8 cellular contexts compared by ENCODE assay signal in genomic region chr16:67893791-67894399, GRCh38. TPM values are rescaled to one million over a fixed set of nuclear protein-coding genes. Genes with fewer than 3 reads are reported as not detected.
DNase-seq lines count a peak whose midpoint lies in the region; ATAC-seq and TF ChIP-seq lines count a peak whose summit lies in the region.

No MANE protein-coding gene starts in this region.

- peak overlapping the region; percentile 64 to 90 for H3K4me3 ChIP-seq in CD4-positive, alpha-beta memory T cell (ENCODE audit: low read length in 2 of 2)
- peak overlapping the region; percentile 88 for H3K4me3 ChIP-seq in coronary artery

- no peaks in the 10 kb centered on the region for H3K27me3 ChIP-seq in CD4-positive, alpha-beta memory T cell (ENCODE audit: insufficient read depth, low read length)

- CTCF ChIA-PET in CD4-positive, alpha-beta memory T cell (lab: Charles Lee; ENCODE audit: partially characterized antibody) = interaction anchor here (3.8 kb wide), 1 partner anchor 11 kb away, joined by 24 read pairs; no protein-coding TSS in a partner anchor
- CTCF ChIA-PET in HEK293T (lab: Yijun Ruan, JAX) = no interaction called here

- POLR2A ChIA-PET in CD4-positive, alpha-beta memory T cell (lab: Charles Lee; ENCODE audit: partially characterized antibody) = interaction anchor here (1.5 to 3.4 kb wide), 3 partner anchors 35 to 60 kb away, joined by 5 to 28 read pairs (median 6); partner anchors contain the start of gene PSMB10
- POLR2A ChIA-PET in HEK293T (lab: Yijun Ruan, JAX) = interaction anchor here (0.9 to 1.4 kb wide), 4 partner anchors 12 to 48 kb away, joined by 3 to 5 read pairs (median 4); partner anchors contain the start of gene NUTF2

- DNase-seq in CD4-positive, alpha-beta memory T cell = peak in 1 of 5 donors; percentile 11
- no peak for DNase-seq in coronary artery (ENCODE audit: low spot score)
- DNase-seq in natural killer cell treated with Interleukin-12 subunit alpha and Interleukin-12 subunit beta and Interleukin-15 and Interleukin-18, amount 100 ng/mL, for 72 hours (ENCODE audit: low spot score) = no peak
- DNase-seq in NCI-H1417 (lab: John Stamatoyannopoulos, UW) = no peak
- DNase-seq in HEK293T (ENCODE audit: extremely low spot score) = no peak

- no peaks in the 10 kb centered on the region for H3K36me3 ChIP-seq in CD4-positive, alpha-beta memory T cell (ENCODE audit: insufficient read depth, low read length)

- no peaks in the 10 kb centered on the region for H3K9me3 Mint-ChIP-seq in CD4-positive, alpha-beta memory T cell
- no peaks in the 10 kb centered on the region for H3K9me3 Mint-ChIP-seq in IgD-negative memory B cell
- H3K9me3 Mint-ChIP-seq in natural killer cell treated with Interleukin-12 subunit alpha and Interleukin-12 subunit beta and Interleukin-15 and Interleukin-18, amount 100 ng/mL, for 72 hours = no peaks in the 10 kb centered on the region

- H3K27ac ChIP-seq in CD4-positive, alpha-beta memory T cell (ENCODE audit: low read depth, low read length) = peak overlapping the region; percentile 95
- H3K27ac ChIP-seq in coronary artery = peak overlapping the region; percentile 86 to 95

- intact Hi-C loops in CD4-positive, alpha-beta memory T cell (cut with micrococcal nuclease) = loop anchor here (1.0 kb wide), 5 partner anchors 41 to 129 kb away; partner anchors contain the start of genes DDX28, DUS2, NUTF2 and RANBP10

- H3K4me1 ChIP-seq in CD4-positive, alpha-beta memory T cell (ENCODE audit: insufficient read depth, low read length) = peaks cover 20% of the 10 kb centered on the region

- TF ChIP-seq CTCF in coronary artery (IDR thresholded peaks at IDR 0.05) = no peak

- H3K4me1 Mint-ChIP-seq in CD4-positive, alpha-beta memory T cell = peaks cover 12 to 49% (median 40%) of the 10 kb centered on the region in 4 donors
- peaks cover 11 to 31% (median 15%) of the 10 kb centered on the region in 3 donors for H3K4me1 Mint-ChIP-seq in IgD-negative memory B cell
- H3K4me1 Mint-ChIP-seq in natural killer cell treated with Interleukin-12 subunit alpha and Interleukin-12 subunit beta and Interleukin-15 and Interleukin-18, amount 100 ng/mL, for 72 hours (ENCODE audit: low read depth in 2 of 2) = peaks cover 18 to 20% of the 10 kb centered on the region in 2 donors

- H3K27me3 Mint-ChIP-seq in CD4-positive, alpha-beta memory T cell = no peaks in the 10 kb centered on the region
- H3K27me3 Mint-ChIP-seq in IgD-negative memory B cell = no peaks in the 10 kb centered on the region
- H3K27me3 Mint-ChIP-seq in natural killer cell treated with Interleukin-12 subunit alpha and Interleukin-12 subunit beta and Interleukin-15 and Interleukin-18, amount 100 ng/mL, for 72 hours = no peaks in the 10 kb centered on the region

- H3K27ac Mint-ChIP-seq in CD4-positive, alpha-beta memory T cell = peak overlapping the region; percentile 96 to 98 (median 97)
- H3K27ac Mint-ChIP-seq in IgD-negative memory B cell = peak overlapping the region; percentile 82 to 89 (median 88)
- H3K27ac Mint-ChIP-seq in natural killer cell treated with Interleukin-12 subunit alpha and Interleukin-12 subunit beta and Interleukin-15 and Interleukin-18, amount 100 ng/mL, for 72 hours = peak overlapping the region; percentile 92 to 95

- peaks cover 0 to 10% of the 10 kb centered on the region in 2 donors for H3K36me3 Mint-ChIP-seq in CD4-positive, alpha-beta memory T cell
- H3K36me3 Mint-ChIP-seq in IgD-negative memory B cell = no peaks in the 10 kb centered on the region
- no peaks in the 10 kb centered on the region for H3K36me3 Mint-ChIP-seq in natural killer cell treated with Interleukin-12 subunit alpha and Interleukin-12 subunit beta and Interleukin-15 and Interleukin-18, amount 100 ng/mL, for 72 hours

- no peak for ATAC-seq in natural killer cell treated with Interleukin-12 subunit alpha and Interleukin-12 subunit beta and Interleukin-15 and Interleukin-18, amount 100 ng/mL, for 72 hours
- ATAC-seq in HG02870 (IDR thresholded peaks at IDR 0.05; ENCODE audit: unreplicated experiment) (no peak), HG03039 (IDR thresholded peaks at IDR 0.05; ENCODE audit: unreplicated experiment) (no peak)

- H3K4me3 Mint-ChIP-seq in CD4-positive, alpha-beta memory T cell = peak overlapping the region; percentile 89 to 98 (median 96)
- H3K4me3 Mint-ChIP-seq in IgD-negative memory B cell = peak overlapping the region; percentile 92 to 98 (median 96)
- peak overlapping the region; percentile 97 for H3K4me3 Mint-ChIP-seq in natural killer cell treated with Interleukin-12 subunit alpha and Interleukin-12 subunit beta and Interleukin-15 and Interleukin-18, amount 100 ng/mL, for 72 hours

- H3K9me3 ChIP-seq in CD4-positive, alpha-beta memory T cell (ENCODE audit: control insufficient read depth in 1 of 2, low read length in 2 of 2) = no peaks in the 10 kb centered on the region

TF ChIP-seq in HEK293T, 16 proteins besides CTCF, POLR2A, EP300 and RAD21:
- TF ChIP-seq ZNF384 (IDR thresholded peaks at IDR 0.05) (no peak), LEF1 (IDR thresholded peaks at IDR 0.05; ENCODE audit: borderline replicate concordance) (no peak), CTBP1 (IDR thresholded peaks at IDR 0.05; ENCODE audit: borderline replicate concordance) (no peak), ELF4 (IDR thresholded peaks at IDR 0.05) (no peak), FOXK2 (IDR thresholded peaks at IDR 0.05) (no peak), HDGF (IDR thresholded peaks at IDR 0.05; ENCODE audit: borderline replicate concordance) (no peak), SP1 (IDR thresholded peaks at IDR 0.05) (no peak), PKNOX1 (IDR thresholded peaks at IDR 0.05) (no peak), SUZ12 (IDR thresholded peaks at IDR 0.05) (no peak), BHLHE40 (IDR thresholded peaks at IDR 0.05; ENCODE audit: borderline replicate concordance) (no peak), TARDBP (IDR thresholded peaks at IDR 0.05) (no peak), NFRKB (IDR thresholded peaks at IDR 0.05) (no peak), FOXA1 (IDR thresholded peaks at IDR 0.05) (no peak), FOXM1 (IDR thresholded peaks at IDR 0.05; ENCODE audit: borderline replicate concordance) (no peak), L3MBTL2 (conservative IDR thresholded peaks at IDR 0.05) (no peak)

RNA-seq across cellular contexts. Expression of gene PSKH1, which starts 0.8 kb away (rescaled TPM):
- total RNA-seq in CD4-positive, alpha-beta memory T cell = 10 to 100 TPM; 22.3 to 25.1 TPM
- 10 to 100 TPM; 19.4 to 25.3 TPM for polyA plus RNA-seq in CD4-positive, alpha-beta memory T cell
- polyA plus RNA-seq in IgD-negative memory B cell = 22.4 TPM
- total RNA-seq in natural killer cell treated with Interleukin-12 subunit alpha and Interleukin-12 subunit beta and Interleukin-15 and Interleukin-18, amount 100 ng/mL, for 72 hours = 10 to 100 TPM; 15.4 to 20.1 TPM

RNA-seq across cellular contexts. Expression of gene NRN1L, which starts 9.2 kb away (rescaled TPM):
- 1 to 10 TPM; 5.9 to 7.0 TPM for total RNA-seq in CD4-positive, alpha-beta memory T cell
- polyA plus RNA-seq in CD4-positive, alpha-beta memory T cell = under 1 TPM; 0.81 to 0.96 TPM
- 0.95 TPM for polyA plus RNA-seq in IgD-negative memory B cell
- 1 to 10 TPM in 1 of 2 donors, not detected in 1; 1.2 TPM for total RNA-seq in natural killer cell treated with Interleukin-12 subunit alpha and Interleukin-12 subunit beta and Interleukin-15 and Interleukin-18, amount 100 ng/mL, for 72 hours

RNA-seq across cellular contexts. Expression of gene EDC4, which starts 21.0 kb away (rescaled TPM):
- 100 to 1,000 TPM; 141 to 144 TPM for total RNA-seq in CD4-positive, alpha-beta memory T cell
- 10 to 100 TPM; 18.5 to 37.3 TPM for polyA plus RNA-seq in CD4-positive, alpha-beta memory T cell
- 18.6 TPM for polyA plus RNA-seq in IgD-negative memory B cell
- 100 to 1,000 TPM; 100 to 151 TPM for total RNA-seq in natural killer cell treated with Interleukin-12 subunit alpha and Interleukin-12 subunit beta and Interleukin-15 and Interleukin-18, amount 100 ng/mL, for 72 hours

RNA-seq across cellular contexts. Expression of gene CTRL, which starts 37.8 kb away (rescaled TPM):
- total RNA-seq in CD4-positive, alpha-beta memory T cell = 1 to 10 TPM; 5.1 to 8.6 TPM
- 1 to 10 TPM in 1 of 2 donors, under 1 TPM in 1; 0.41 to 1.8 TPM for polyA plus RNA-seq in CD4-positive, alpha-beta memory T cell
- 2.1 TPM for polyA plus RNA-seq in IgD-negative memory B cell
- 10 to 100 TPM in 1 of 2 donors, 1 to 10 TPM in 1; 8.4 to 15.6 TPM for total RNA-seq in natural killer cell treated with Interleukin-12 subunit alpha and Interleukin-12 subunit beta and Interleukin-15 and Interleukin-18, amount 100 ng/mL, for 72 hours

RNA-seq across cellular contexts. Expression of gene PSMB10, which starts 42.8 kb away (rescaled TPM):
- 100 to 1,000 TPM; 147 to 152 TPM for total RNA-seq in CD4-positive, alpha-beta memory T cell
- 100 to 1,000 TPM; 461 to 777 TPM for polyA plus RNA-seq in CD4-positive, alpha-beta memory T cell
- polyA plus RNA-seq in IgD-negative memory B cell = 510 TPM
- total RNA-seq in natural killer cell treated with Interleukin-12 subunit alpha and Interleukin-12 subunit beta and Interleukin-15 and Interleukin-18, amount 100 ng/mL, for 72 hours = 100 to 1,000 TPM; 259 to 316 TPM
